8 cellular contexts compared by ENCODE assay signal in the genomic region with DNA sequence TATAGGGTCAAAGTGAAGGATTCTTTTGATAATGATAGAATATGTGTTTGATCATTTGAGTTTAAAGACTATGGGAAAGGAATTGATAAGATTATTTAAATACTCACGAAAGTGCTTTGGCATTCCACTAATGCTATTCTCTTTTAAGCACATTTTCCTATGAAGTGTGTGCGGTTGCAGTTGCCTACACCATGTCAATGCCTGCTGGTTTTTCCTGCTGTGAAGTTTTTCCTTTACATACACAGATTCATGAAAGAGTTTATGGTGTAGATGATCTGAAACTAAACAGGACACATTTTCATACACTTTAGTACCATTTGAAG.
DNase-seq lines count a peak whose midpoint lies in the region; ATAC-seq and TF ChIP-seq lines count a peak whose summit lies in the region.

No MANE protein-coding gene starts in this region.

- H3K4me1 ChIP-seq in SJSA1 (replicated peaks): peaks cover 58% of the 10 kb centered on the region
- H3K4me1 ChIP-seq in sigmoid colon: peaks cover 0 to 71% (median 50%) of the 10 kb centered on the region in 4 donors

- DNase-seq in GM12865 (ENCODE audit: low read depth): no peak
- DNase-seq in SJSA1 (ENCODE audit: low read depth in 1 of 2, low spot score in 2 of 2): no peak
- DNase-seq in epithelial cell of proximal tubule (ENCODE audit: low read depth): no peak
- DNase-seq in sigmoid colon: no peak
- no peak for DNase-seq in NCI-H1105 treated with DMSO at 0.1 percent for 48 hours (lab: John Stamatoyannopoulos, UW)
- no peak for DNase-seq in NCI-H446 (lab: John Stamatoyannopoulos, UW)

- intact Hi-C loops in sigmoid colon (cut with DNase I): loop anchor here (5.0 kb wide), 1 partner anchor 41 kb away; no protein-coding TSS in a partner anchor

- peak overlapping the region; percentile 97 for H3K27ac ChIP-seq in SJSA1
- H3K27ac ChIP-seq in sigmoid colon: peak overlapping the region; percentile 78 to 93 (median 82)

- no peak for TF ChIP-seq EP300 in sigmoid colon (IDR thresholded peaks at IDR 0.05)

- H3K27me3 ChIP-seq in SJSA1 (replicated peaks) (no peaks in the 10 kb centered on the region), sigmoid colon (no peaks in the 10 kb centered on the region)

- H3K4me3 ChIP-seq in GM12865 (ENCODE audit: low read depth, low read length) (peak overlapping the region; percentile 65), SJSA1 (no peak overlapping the region), epithelial cell of proximal tubule (ENCODE audit: low read depth, low read length) (peak overlapping the region; percentile 20), sigmoid colon (peak overlapping the region in 2 of 4 donors; percentile 19 to 32)

- no peaks in the 10 kb centered on the region for H3K9me3 ChIP-seq in SJSA1 (replicated peaks)
- no peaks in the 10 kb centered on the region for H3K9me3 ChIP-seq in sigmoid colon

- no peak for ATAC-seq in HG03045 (IDR thresholded peaks at IDR 0.05; ENCODE audit: unreplicated experiment)
- no peak for ATAC-seq in GM21381 (IDR thresholded peaks at IDR 0.05; ENCODE audit: unreplicated experiment)

- WGBS in sigmoid colon, 2 donors: 15 to 28% methylated on average over 2 of the region's 2 CpGs

- TF ChIP-seq POLR2A in sigmoid colon (IDR thresholded peaks at IDR 0.05): no peak

- TF ChIP-seq CTCF in GM12865 (IDR thresholded peaks at IDR 0.05; ENCODE audit: insufficient read depth, low read depth, low read length, missing control alignments) (no peak), epithelial cell of proximal tubule (conservative IDR thresholded peaks at IDR 0.05; ENCODE audit: low read depth, low read length) (no peak), sigmoid colon (IDR thresholded peaks at IDR 0.05) (no peak)

- H3K36me3 ChIP-seq in SJSA1 (no peaks in the 10 kb centered on the region), sigmoid colon (no peaks in the 10 kb centered on the region)
